ENCODE assay signal across 13 cellular contexts in genomic region chr16:88759976-88760350, GRCh38. TPM values are rescaled to one million over a fixed set of nuclear protein-coding genes. Genes with fewer than 3 reads are reported as not detected.
DNase-seq lines count a peak whose midpoint lies in the region; ATAC-seq and TF ChIP-seq lines count a peak whose summit lies in the region.
"Had no signal": no experiment of that assay in that cellular context is flagged by ENCODE, and none has a peak within 500 bp of the region (broad histone marks: within the 10 kb centered on the region; RNA-seq: fewer than 3 reads in every experiment).

No MANE protein-coding gene starts in this region.

- DNase-seq in CD4-positive, alpha-beta memory T cell = peak in 1 of 5 donors; percentile 22
- DNase-seq in activated CD4-positive, alpha-beta memory T cell treated with anti-CD3 and anti-CD28 coated beads for 36 hours = no peak
- DNase-seq in lower lobe of right lung = no peak
- DNase-seq in stomach = no peak
- DNase-seq in T-helper 2 cell treated with Interferon-gamma antibody and Interleukin-4, amounts not matched to agents 5 μg/mL and 100 μg/mL, for 36 hours (ENCODE audit: low spot score) = no peak
- no peak for DNase-seq in NCI-H774 (lab: John Stamatoyannopoulos, UW)
- DNase-seq in NCI-H2081 (lab: John Stamatoyannopoulos, UW) = no peak
- DNase-seq: activated CD4-positive, CD25-positive, alpha-beta regulatory T cell; effector CD8-positive, alpha-beta T cell; midbrain; NCI-H526 treated with DMSO at 0.1 percent for 48 hours had no signal

- 87 to 96% (median 93%) methylated on average over 22 of the region's 22 CpGs for WGBS in stomach, 5 donors

- intact Hi-C loops in CD4-positive, alpha-beta memory T cell (cut with micrococcal nuclease) = loop anchor here (1.0 to 2.0 kb wide), 2 partner anchors 15 to 23 kb away; no protein-coding TSS in a partner anchor
- intact Hi-C loops in activated CD4-positive, alpha-beta memory T cell treated with anti-CD3 and anti-CD28 coated beads for 36 hours (cut with micrococcal nuclease) = no loop called here
- intact Hi-C loops in lower lobe of right lung (cut with DNase I) (no loop called here), stomach (cut with DNase I; ENCODE audit: low total_unique reads) (no loop called here)

- peak overlapping the region in 3 of 8 donors; percentile 6 to 21 (median 7) for H3K4me3 Mint-ChIP-seq in CD4-positive, alpha-beta memory T cell
- no peak overlapping the region for H3K4me3 Mint-ChIP-seq in activated CD4-positive, alpha-beta memory T cell treated with anti-CD3 and anti-CD28 coated beads for 36 hours
- H3K4me3 Mint-ChIP-seq in T-helper 2 cell treated with Interferon-gamma antibody and Interleukin-4, amounts not matched to agents 5 μg/mL and 100 μg/mL, for 36 hours = no peak overlapping the region

- CTCF ChIA-PET in CD4-positive, alpha-beta memory T cell (lab: Charles Lee; ENCODE audit: partially characterized antibody) = interaction anchor here (1.6 to 5.4 kb wide), 5 partner anchors 14 to 98 kb away, joined by 5 to 40 read pairs (median 13); partner anchors contain the start of gene PIEZO1
- CTCF ChIA-PET in activated CD4-positive, alpha-beta memory T cell treated with anti-CD3 and anti-CD28 coated beads for 36 hours (lab: Charles Lee) = interaction anchor here (0.7 to 4.0 kb wide), 6 partner anchors 17 to 80 kb away, joined by 3 to 35 read pairs (median 6); no protein-coding TSS in a partner anchor

- H3K27ac Mint-ChIP-seq in CD4-positive, alpha-beta memory T cell = peak overlapping the region in 5 of 7 donors; percentile 50 to 90 (median 72)
- peak overlapping the region; percentile 8 for H3K27ac Mint-ChIP-seq in activated CD4-positive, alpha-beta memory T cell treated with anti-CD3 and anti-CD28 coated beads for 36 hours
- H3K27ac Mint-ChIP-seq in T-helper 2 cell treated with Interferon-gamma antibody and Interleukin-4, amounts not matched to agents 5 μg/mL and 100 μg/mL, for 36 hours = no peak overlapping the region

- no peaks in the 10 kb centered on the region for H3K36me3 ChIP-seq in CD4-positive, alpha-beta memory T cell (ENCODE audit: insufficient read depth, low read length)
- H3K36me3 ChIP-seq in lower lobe of right lung = peaks cover 14% of the 10 kb centered on the region
- H3K36me3 ChIP-seq in stomach = peaks cover 0 to 20% (median 2%) of the 10 kb centered on the region in 4 donors
- H3K36me3 ChIP-seq: pancreas had no signal

- peaks cover 73% of the 10 kb centered on the region for H3K4me1 ChIP-seq in CD4-positive, alpha-beta memory T cell (ENCODE audit: insufficient read depth, low read length)
- H3K4me1 ChIP-seq in lower lobe of right lung = peaks cover 77% of the 10 kb centered on the region
- H3K4me1 ChIP-seq in stomach = peaks cover 40 to 79% (median 64%) of the 10 kb centered on the region in 4 donors
- H3K4me1 ChIP-seq: pancreas had no signal

- H3K4me1 Mint-ChIP-seq in CD4-positive, alpha-beta memory T cell = peaks cover 22 to 59% (median 32%) of the 10 kb centered on the region in 4 donors
- H3K4me1 Mint-ChIP-seq in activated CD4-positive, alpha-beta memory T cell treated with anti-CD3 and anti-CD28 coated beads for 36 hours (ENCODE audit: low read depth) = peaks cover 31% of the 10 kb centered on the region
- peaks cover 6% of the 10 kb centered on the region for H3K4me1 Mint-ChIP-seq in T-helper 2 cell treated with Interferon-gamma antibody and Interleukin-4, amounts not matched to agents 5 μg/mL and 100 μg/mL, for 36 hours (ENCODE audit: low read depth)

- H3K27me3 Mint-ChIP-seq in CD4-positive, alpha-beta memory T cell = no peaks in the 10 kb centered on the region
- H3K27me3 Mint-ChIP-seq in activated CD4-positive, alpha-beta memory T cell treated with anti-CD3 and anti-CD28 coated beads for 36 hours = no peaks in the 10 kb centered on the region
- H3K27me3 Mint-ChIP-seq in T-helper 2 cell treated with Interferon-gamma antibody and Interleukin-4, amounts not matched to agents 5 μg/mL and 100 μg/mL, for 36 hours (ENCODE audit: low read depth) = no peaks in the 10 kb centered on the region

- H3K36me3 Mint-ChIP-seq in CD4-positive, alpha-beta memory T cell = peaks cover 0 to 20% of the 10 kb centered on the region in 2 donors
- H3K36me3 Mint-ChIP-seq in activated CD4-positive, alpha-beta memory T cell treated with anti-CD3 and anti-CD28 coated beads for 36 hours = no peaks in the 10 kb centered on the region
- peaks cover 6% of the 10 kb centered on the region for H3K36me3 Mint-ChIP-seq in T-helper 2 cell treated with Interferon-gamma antibody and Interleukin-4, amounts not matched to agents 5 μg/mL and 100 μg/mL, for 36 hours (ENCODE audit: low read depth)

- no peak for TF ChIP-seq EP300 in stomach (IDR thresholded peaks at IDR 0.05)

- H3K27me3 ChIP-seq in CD4-positive, alpha-beta memory T cell (ENCODE audit: insufficient read depth, low read length) = no peaks in the 10 kb centered on the region
- H3K27me3 ChIP-seq in lower lobe of right lung (ENCODE audit: low read depth) (no peaks in the 10 kb centered on the region), stomach (no peaks in the 10 kb centered on the region)
- H3K27me3 ChIP-seq: pancreas had no signal

- H3K9me3 ChIP-seq in CD4-positive, alpha-beta memory T cell (ENCODE audit: control insufficient read depth in 1 of 2, low read length in 2 of 2) = no peaks in the 10 kb centered on the region
- H3K9me3 ChIP-seq in lower lobe of right lung (no peaks in the 10 kb centered on the region), stomach (no peaks in the 10 kb centered on the region)
- H3K9me3 ChIP-seq: pancreas had no signal

- H3K4me3 ChIP-seq in CD4-positive, alpha-beta memory T cell (ENCODE audit: low read length in 2 of 2) = no peak overlapping the region
- no peak overlapping the region for H3K4me3 ChIP-seq in lower lobe of right lung
- H3K4me3 ChIP-seq in stomach = peak overlapping the region in 1 of 4 donors; percentile 17
- H3K4me3 ChIP-seq: pancreas had no signal

- no peak for TF ChIP-seq POLR2A in stomach (IDR thresholded peaks at IDR 0.05)

- peak overlapping the region; percentile 32 for H3K27ac ChIP-seq in CD4-positive, alpha-beta memory T cell (ENCODE audit: low read depth, low read length)
- H3K27ac ChIP-seq in lower lobe of right lung = peak overlapping the region; percentile 51
- H3K27ac ChIP-seq in stomach = peak overlapping the region in 4 of 5 donors; percentile 62 to 84 (median 71)

- TF ChIP-seq CTCF in lower lobe of right lung (IDR thresholded peaks at IDR 0.05) (no peak), stomach (IDR thresholded peaks at IDR 0.05) (no peak)

- no peaks in the 10 kb centered on the region for H3K9me3 Mint-ChIP-seq in CD4-positive, alpha-beta memory T cell
- H3K9me3 Mint-ChIP-seq in activated CD4-positive, alpha-beta memory T cell treated with anti-CD3 and anti-CD28 coated beads for 36 hours = no peaks in the 10 kb centered on the region
- no peaks in the 10 kb centered on the region for H3K9me3 Mint-ChIP-seq in T-helper 2 cell treated with Interferon-gamma antibody and Interleukin-4, amounts not matched to agents 5 μg/mL and 100 μg/mL, for 36 hours

- POLR2A ChIA-PET in CD4-positive, alpha-beta memory T cell (lab: Charles Lee; ENCODE audit: partially characterized antibody) = interaction anchor here (1.6 to 4.8 kb wide), 4 partner anchors 11 to 21 kb away, joined by 5 to 52 read pairs (median 13); no protein-coding TSS in a partner anchor
- POLR2A ChIA-PET in activated CD4-positive, alpha-beta memory T cell treated with anti-CD3 and anti-CD28 coated beads for 36 hours (lab: Charles Lee) = interaction anchor here (0.9 to 1.5 kb wide), 2 partner anchors 10 to 21 kb away, joined by 3 to 5 read pairs; no protein-coding TSS in a partner anchor

- ATAC-seq in lower lobe of right lung (no peak), HG03108 (IDR thresholded peaks at IDR 0.05; ENCODE audit: unreplicated experiment) (no peak)

RNA-seq across cellular contexts. Expression of gene PIEZO1, which starts 25.1 kb away (rescaled TPM):
- 100 to 1,000 TPM; 274 to 302 TPM for total RNA-seq in CD4-positive, alpha-beta memory T cell
- 10 to 100 TPM; 12.0 to 67.5 TPM for polyA plus RNA-seq in CD4-positive, alpha-beta memory T cell
- 100 to 1,000 TPM; 221 to 234 TPM for total RNA-seq in activated CD4-positive, alpha-beta memory T cell treated with anti-CD3 and anti-CD28 coated beads for 36 hours
- total RNA-seq in lower lobe of right lung (164 TPM), stomach (100 to 1,000 TPM in 4 of 5 donors, 10 to 100 TPM in 1; 81.7 to 171 (median 128) TPM)
- polyA plus RNA-seq in stomach = 100 to 1,000 TPM in 1 of 3 donors, 10 to 100 TPM in 2; 43.7 to 153 (median 49.1) TPM

RNA-seq across cellular contexts. Expression of gene CDT1, which starts 43.6 kb away (rescaled TPM):
- total RNA-seq in CD4-positive, alpha-beta memory T cell = under 1 TPM; 0.17 TPM
- under 1 TPM; 0.19 to 0.26 TPM for polyA plus RNA-seq in CD4-positive, alpha-beta memory T cell
- 100 to 1,000 TPM; 169 to 183 TPM for total RNA-seq in activated CD4-positive, alpha-beta memory T cell treated with anti-CD3 and anti-CD28 coated beads for 36 hours
- total RNA-seq in lower lobe of right lung (3.5 TPM), stomach (100 to 1,000 TPM in 1 of 5 donors, 10 to 100 TPM in 1, 1 to 10 TPM in 3; 1.5 to 147 (median 8.7) TPM)
- 1 to 10 TPM; 3.2 to 5.2 (median 4.1) TPM for polyA plus RNA-seq in stomach

RNA-seq across cellular contexts. Expression of gene APRT, which starts 51.8 kb away (rescaled TPM):
- total RNA-seq in CD4-positive, alpha-beta memory T cell = 100 to 1,000 TPM; 171 to 175 TPM
- polyA plus RNA-seq in CD4-positive, alpha-beta memory T cell = 100 to 1,000 TPM; 569 to 624 TPM
- 100 to 1,000 TPM; 270 to 272 TPM for total RNA-seq in activated CD4-positive, alpha-beta memory T cell treated with anti-CD3 and anti-CD28 coated beads for 36 hours
- 87.8 TPM for total RNA-seq in lower lobe of right lung
- 100 to 1,000 TPM in 2 of 5 donors, 10 to 100 TPM in 3; 18.1 to 340 (median 85.3) TPM for total RNA-seq in stomach
- 100 to 1,000 TPM; 224 to 250 (median 241) TPM for polyA plus RNA-seq in stomach

RNA-seq across cellular contexts. Expression of gene CTU2, which starts 53.7 kb away (rescaled TPM):
- total RNA-seq in CD4-positive, alpha-beta memory T cell = 10 to 100 TPM; 20.4 to 21.1 TPM
- polyA plus RNA-seq in CD4-positive, alpha-beta memory T cell = 10 to 100 TPM; 11.5 to 13.6 TPM
- total RNA-seq in activated CD4-positive, alpha-beta memory T cell treated with anti-CD3 and anti-CD28 coated beads for 36 hours = 10 to 100 TPM; 38.0 to 41.6 TPM
- total RNA-seq in lower lobe of right lung = 14.5 TPM
- 10 to 100 TPM in 3 of 5 donors, 1 to 10 TPM in 2; 1.8 to 53.3 (median 11.2) TPM for total RNA-seq in stomach
- 10 to 100 TPM; 13.4 to 21.6 (median 16.1) TPM for polyA plus RNA-seq in stomach

RNA-seq across cellular contexts. Expression of gene RNF166, which starts 53.8 kb away (rescaled TPM):
- 100 to 1,000 TPM; 129 to 137 TPM for total RNA-seq in CD4-positive, alpha-beta memory T cell
- polyA plus RNA-seq in CD4-positive, alpha-beta memory T cell = 10 to 100 TPM; 90.5 to 92.9 TPM
- 10 to 100 TPM; 46.4 to 55.6 TPM for total RNA-seq in activated CD4-positive, alpha-beta memory T cell treated with anti-CD3 and anti-CD28 coated beads for 36 hours
- total RNA-seq in lower lobe of right lung (61.9 TPM), stomach (10 to 100 TPM in 4 of 5 donors, 1 to 10 TPM in 1; 8.8 to 31.9 (median 14.6) TPM)
- polyA plus RNA-seq in stomach = 10 to 100 TPM; 11.5 to 20.6 (median 13.1) TPM
